Comparison of ENCODE assay signal across 36 cellular contexts in genomic region chr4:94763005-94763404, GRCh38. TPM values are rescaled to one million over a fixed set of nuclear protein-coding genes. Genes with fewer than 3 reads are reported as not detected.
"Had no signal": no experiment of that assay in that cellular context is flagged by ENCODE, and none has a peak within 500 bp of the region (broad histone marks: within the 10 kb centered on the region; RNA-seq: fewer than 3 reads in every experiment).

No MANE protein-coding gene starts in this region.

- H3K27me3 ChIP-seq: ascending aorta had no signal

- H2AFZ ChIP-seq: PC-9 had no signal

- H3K4me1 ChIP-seq: ascending aorta had no signal

- H3K4me2 ChIP-seq: PC-9 had no signal

- H3K4me3 Mint-ChIP-seq: activated CD4-positive, alpha-beta memory T cell treated with anti-CD3 and anti-CD28 coated beads, Interleukin-2, amount 10 ng/mL, durations not matched to agents 7 days and 5 days; activated CD8-positive, alpha-beta memory T cell treated with anti-CD3 and anti-CD28 coated beads, Interleukin-2, amount 10 ng/mL, durations not matched to agents 7 days and 5 days; activated naive CD8-positive, alpha-beta T cell treated with anti-CD3 and anti-CD28 coated beads, Interleukin-2, amount 10 ng/mL, durations not matched to agents 7 days and 5 days; activated T-cell treated with anti-CD3 and anti-CD28 coated beads, Interleukin-2, amount 50 U/mL, for 72 hours; activated T-helper 17 cell treated with anti-CD3 and anti-CD28 coated beads, Interleukin-2, amount 50 U/mL, for 72 hours; central memory CD8-positive, alpha-beta T cell had no signal

- H3K27ac Mint-ChIP-seq: activated CD4-positive, alpha-beta memory T cell treated with anti-CD3 and anti-CD28 coated beads, Interleukin-2, amount 10 ng/mL, durations not matched to agents 7 days and 5 days; activated CD8-positive, alpha-beta memory T cell treated with anti-CD3 and anti-CD28 coated beads, Interleukin-2, amount 10 ng/mL, durations not matched to agents 7 days and 5 days; activated naive CD8-positive, alpha-beta T cell treated with anti-CD3 and anti-CD28 coated beads, Interleukin-2, amount 10 ng/mL, durations not matched to agents 7 days and 5 days; activated T-cell treated with anti-CD3 and anti-CD28 coated beads, Interleukin-2, amount 50 U/mL, for 72 hours; activated T-helper 17 cell treated with anti-CD3 and anti-CD28 coated beads, Interleukin-2, amount 50 U/mL, for 72 hours had no signal

- H3K27ac ChIP-seq: ascending aorta, cardiac muscle cell, PC-9, WERI-Rb-1 had no signal

- H3K9me3 Mint-ChIP-seq: activated CD4-positive, alpha-beta memory T cell treated with anti-CD3 and anti-CD28 coated beads, Interleukin-2, amount 10 ng/mL, durations not matched to agents 7 days and 5 days; activated naive CD8-positive, alpha-beta T cell treated with anti-CD3 and anti-CD28 coated beads, Interleukin-2, amount 10 ng/mL, durations not matched to agents 7 days and 5 days; activated T-cell treated with anti-CD3 and anti-CD28 coated beads, Interleukin-2, amount 50 U/mL, for 72 hours; activated T-helper 17 cell treated with anti-CD3 and anti-CD28 coated beads, Interleukin-2, amount 50 U/mL, for 72 hours; central memory CD8-positive, alpha-beta T cell had no signal

- H3K36me3 ChIP-seq: ascending aorta, cardiac muscle cell, WERI-Rb-1 had no signal

- DNase-seq: activated CD4-positive, alpha-beta memory T cell treated with anti-CD3 and anti-CD28 coated beads, Interleukin-2, amount 10 ng/mL, durations not matched to agents 7 days and 5 days; activated CD4-positive, alpha-beta T cell treated with anti-CD3 and anti-CD28 coated beads for 1 hour; activated CD4-positive, alpha-beta T cell treated with anti-CD3 and anti-CD28 coated beads for 48 hours; activated CD4-positive, CD25-positive, alpha-beta regulatory T cell; activated CD8-positive, alpha-beta memory T cell treated with anti-CD3 and anti-CD28 coated beads for 24 hours; activated CD8-positive, alpha-beta memory T cell treated with anti-CD3 and anti-CD28 coated beads, Interleukin-2, amount 10 ng/mL, durations not matched to agents 7 days and 5 days; activated CD8-positive, alpha-beta memory T cell treated with anti-CD3 and anti-CD28 coated beads, Interleukin-2, amount 50 U/mL, for 48 hours; activated effector memory CD4-positive, alpha-beta T cell treated with anti-CD3 and anti-CD28 coated beads, Interleukin-2, amount 50 U/mL, for 16 hours; activated naive CD4-positive, alpha-beta T cell; activated naive CD4-positive, alpha-beta T cell treated with anti-CD3 and anti-CD28 coated beads, Interleukin-2, amount 50 U/mL, for 16 hours; activated naive CD8-positive, alpha-beta T cell treated with anti-CD3 and anti-CD28 coated beads, Interleukin-2, amount 10 ng/mL, durations not matched to agents 7 days and 5 days; activated T-cell treated with anti-CD3 and anti-CD28 coated beads, Interleukin-2, amount 50 U/mL, for 72 hours; amygdala; MM.1S; NCI-H1092 treated with DMSO at 0.1 percent for 48 hours; NCI-H1417; NCI-H146; NCI-H187; NCI-H2029 treated with DMSO at 0.1 percent for 48 hours; NCI-H2107; NCI-H2171; NCI-H510A; NCI-H526; NCI-H748 treated with DMSO at 0.1 percent for 48 hours; NK-92 treated with Interleukin-12 subunit alpha and Interleukin-12 subunit beta, amount 100 ng/mL, for 24 hours; PC-9; Right ventricle myocardium superior; SW 1271; T-helper 1 cell; T-helper 2 cell; T-helper 9 cell; WERI-Rb-1 had no signal

- ATAC-seq: activated CD8-positive, alpha-beta memory T cell treated with anti-CD3 and anti-CD28 coated beads, Interleukin-2, amount 10 ng/mL, durations not matched to agents 7 days and 5 days; activated T-cell treated with anti-CD3 and anti-CD28 coated beads, Interleukin-2, amount 50 U/mL, for 72 hours; activated T-helper 17 cell treated with anti-CD3 and anti-CD28 coated beads, Interleukin-2, amount 50 U/mL, for 72 hours had no signal

- H3K9me3 ChIP-seq: ascending aorta had no signal

- H3K36me3 Mint-ChIP-seq: activated CD8-positive, alpha-beta memory T cell treated with anti-CD3 and anti-CD28 coated beads, Interleukin-2, amount 10 ng/mL, durations not matched to agents 7 days and 5 days; activated naive CD8-positive, alpha-beta T cell treated with anti-CD3 and anti-CD28 coated beads, Interleukin-2, amount 10 ng/mL, durations not matched to agents 7 days and 5 days had no signal

- H3K4me3 ChIP-seq: ascending aorta, cardiac muscle cell, PC-9 had no signal

RNA-seq across cellular contexts. Expression of gene BMPR1B, which starts 5.2 kb away (rescaled TPM):
- total RNA-seq: activated CD4-positive, alpha-beta memory T cell treated with anti-CD3 and anti-CD28 coated beads, Interleukin-2, amount 10 ng/mL, durations not matched to agents 7 days and 5 days; activated CD8-positive, alpha-beta memory T cell treated with anti-CD3 and anti-CD28 coated beads, Interleukin-2, amount 10 ng/mL, durations not matched to agents 7 days and 5 days; activated naive CD8-positive, alpha-beta T cell treated with anti-CD3 and anti-CD28 coated beads, Interleukin-2, amount 10 ng/mL, durations not matched to agents 7 days and 5 days; activated T-cell treated with anti-CD3 and anti-CD28 coated beads, Interleukin-2, amount 50 U/mL, for 72 hours; activated T-helper 17 cell treated with anti-CD3 and anti-CD28 coated beads, Interleukin-2, amount 50 U/mL, for 72 hours had no signal
